In genomic region chr15:84929795-84930371, GRCh38 we compare ENCODE assay signal across 12 cellular contexts. TPM values are rescaled to one million over a fixed set of nuclear protein-coding genes. Genes with fewer than 3 reads are reported as not detected.
DNase-seq lines count a peak whose midpoint lies in the region; ATAC-seq and TF ChIP-seq lines count a peak whose summit lies in the region.
"Had no signal": no experiment of that assay in that cellular context is flagged by ENCODE, and none has a peak within 500 bp of the region (broad histone marks: within the 10 kb centered on the region; RNA-seq: fewer than 3 reads in every experiment).

No MANE protein-coding gene starts in this region.

- no peaks in the 10 kb centered on the region for H3K36me3 Mint-ChIP-seq in brain
- H3K36me3 Mint-ChIP-seq in mesothelial cell of epicardium = no peaks in the 10 kb centered on the region

- H3K27ac Mint-ChIP-seq in brain = peak overlapping the region in 3 of 5 experiments; percentile 75 to 82 (median 82)
- H3K27ac Mint-ChIP-seq in mesothelial cell of epicardium = peak overlapping the region; percentile 98
- H3K27ac Mint-ChIP-seq: H9 had no signal

- H3K4me3 Mint-ChIP-seq in brain = no peak overlapping the region
- H3K4me3 Mint-ChIP-seq in mesothelial cell of epicardium = no peak overlapping the region
- H3K4me3 Mint-ChIP-seq: H9 had no signal

- in situ Hi-C loops in Caki2 (cut with HindIII; ENCODE audit: low pct_unique_long_range_greater_than_20kb, low sequenced_read_pairs) = no loop called here

- DNase-seq in Caki2 (ENCODE audit: low read depth) (peak; percentile 97), LHCN-M2 (ENCODE audit: low read depth) (peak; percentile 86), mesothelial cell of epicardium (ENCODE audit: low spot score in 2 of 2, unreplicated experiment in 2 of 2) (peak in 1 of 2 experiments; percentile 68), NK-92 (lab: John Stamatoyannopoulos, UW; ENCODE audit: unreplicated experiment) (no peak), Ammon's horn (ENCODE audit: low spot score) (no peak), NCI-H2171 (lab: John Stamatoyannopoulos, UW) (no peak)
- DNase-seq: activated naive CD4-positive, alpha-beta T cell treated with Interleukin-2 at 50 U/mL for 16 hours; H9; heart left ventricle; uterus had no signal

- H3K4me1 Mint-ChIP-seq in brain (peaks cover 22% of the 10 kb centered on the region), mesothelial cell of epicardium (peaks cover 20% of the 10 kb centered on the region)

- H3K27me3 Mint-ChIP-seq in brain (peaks cover 3% of the 10 kb centered on the region), mesothelial cell of epicardium (ENCODE audit: low read depth) (no peaks in the 10 kb centered on the region)

- H3K9me3 Mint-ChIP-seq in brain = peaks cover 0 to 4% (median 0%) of the 10 kb centered on the region in 5 experiments
- no peaks in the 10 kb centered on the region for H3K9me3 Mint-ChIP-seq in mesothelial cell of epicardium
- H3K9me3 Mint-ChIP-seq: H9 had no signal

- TF ChIP-seq CTCF in brain (conservative IDR thresholded peaks at IDR 0.05) (no peak), mesothelial cell of epicardium (IDR thresholded peaks at IDR 0.05; ENCODE audit: unreplicated experiment) (no peak)

- no peak for ATAC-seq in HG02852 (IDR thresholded peaks at IDR 0.05; ENCODE audit: unreplicated experiment)

RNA-seq across cellular contexts. Expression of gene SLC28A1, which starts 45.4 kb away (rescaled TPM):
- total RNA-seq in Caki2 (2014; rRNA removed; shearing (Covaris generic); ENCODE audit: low replicate concordance) = not detected in 2 replicates
- total RNA-seq in LHCN-M2 (2014; rRNA removed) (not detected in 2 replicates), mesothelial cell of epicardium (0.16 to 0.24 TPM (median 0.20 TPM) in 3 replicates)
- polyA plus RNA-seq in LHCN-M2 (2012) = not detected
- polyA plus RNA-seq in brain (ENCODE audit: insufficient read depth, low read depth, low replicate concordance) = not detected

RNA-seq across cellular contexts. Expression of gene PDE8A, which starts 51.8 kb away (rescaled TPM):
- total RNA-seq in Caki2 (2014; rRNA removed; shearing (Covaris generic); ENCODE audit: low replicate concordance) = 10.9 and 11.4 TPM in 2 replicates
- 12.5 and 13.0 TPM in 2 replicates for total RNA-seq in LHCN-M2 (2014; rRNA removed)
- polyA plus RNA-seq in LHCN-M2 (2012) = 4.1 TPM
- polyA plus RNA-seq in brain (ENCODE audit: insufficient read depth, low read depth, low replicate concordance) = 7.1 TPM
- total RNA-seq in mesothelial cell of epicardium = 33.5 to 38.4 TPM (median 36.7 TPM) in 3 replicates

Comparison
In these comparisons a context has a peak if more than half of its experiments do, and no peak if none do; other contexts are left out.
1. DNase-seq: peak in Caki2 (single experiment) and LHCN-M2 (single experiment); none in NK-92 (single experiment), Ammon's horn (single experiment) and NCI-H2171 (single experiment).